8 cellular contexts compared by ENCODE assay signal in genomic region chr2:25557179-25558036, GRCh38.
DNase-seq lines count a peak whose midpoint lies in the region; ATAC-seq and TF ChIP-seq lines count a peak whose summit lies in the region.

No MANE protein-coding gene starts in this region.

- intact Hi-C loops in natural killer cell (cut with micrococcal nuclease), result loop anchor here (2.0 to 5.0 kb wide), 2 partner anchors 181 to 195 kb away; no protein-coding TSS in a partner anchor

- TF ChIP-seq CTCF in natural killer cell (IDR thresholded peaks at IDR 0.05), result no peak

- peaks cover 5% of the 10 kb centered on the region for H3K9me3 Mint-ChIP-seq in T-helper 2 cell treated with Interferon-gamma antibody and Interleukin-4, amounts not matched to agents 5 μg/mL and 100 μg/mL, for 36 hours
- H3K9me3 Mint-ChIP-seq in natural killer cell, result no peaks in the 10 kb centered on the region

- DNase-seq in T-helper 2 cell treated with Interferon-gamma antibody and Interleukin-4, amounts not matched to agents 5 μg/mL and 100 μg/mL, for 36 hours (ENCODE audit: low spot score), result no peak
- DNase-seq in T-helper 2 cell (no peak), NOMO-1 treated with DMSO at 0.1 percent for 48 hours (lab: John Stamatoyannopoulos, UW; ENCODE audit: unreplicated experiment) (peak; percentile 57), natural killer cell (no peak), kidney tubule cell (ENCODE audit: low spot score) (no peak)
- no peak for DNase-seq in stimulated activated CD4-positive, alpha-beta T cell treated with anti-CD3 and anti-CD28 coated beads, Interleukin-2, amount 100 ng/mL, for 24 hours

- peak overlapping the region; percentile 53 for H3K4me3 Mint-ChIP-seq in T-helper 2 cell treated with Interferon-gamma antibody and Interleukin-4, amounts not matched to agents 5 μg/mL and 100 μg/mL, for 36 hours
- peak overlapping the region; percentile 6 for H3K4me3 Mint-ChIP-seq in natural killer cell

- peaks cover 52% of the 10 kb centered on the region for H3K4me1 Mint-ChIP-seq in T-helper 2 cell treated with Interferon-gamma antibody and Interleukin-4, amounts not matched to agents 5 μg/mL and 100 μg/mL, for 36 hours (ENCODE audit: low read depth)
- H3K4me1 Mint-ChIP-seq in natural killer cell, result peaks cover 52 to 53% of the 10 kb centered on the region in 2 donors

- H3K27ac Mint-ChIP-seq in T-helper 2 cell treated with Interferon-gamma antibody and Interleukin-4, amounts not matched to agents 5 μg/mL and 100 μg/mL, for 36 hours, result peak overlapping the region; percentile 94
- peak overlapping the region; percentile 90 to 93 for H3K27ac Mint-ChIP-seq in natural killer cell

- ATAC-seq in HG02588 (IDR thresholded peaks at IDR 0.05; ENCODE audit: unreplicated experiment) (peak; percentile 29), natural killer cell (no peak), HG02623 (IDR thresholded peaks at IDR 0.05; ENCODE audit: unreplicated experiment) (no peak)

- H3K27me3 Mint-ChIP-seq in T-helper 2 cell treated with Interferon-gamma antibody and Interleukin-4, amounts not matched to agents 5 μg/mL and 100 μg/mL, for 36 hours (ENCODE audit: low read depth), result no peaks in the 10 kb centered on the region
- no peaks in the 10 kb centered on the region for H3K27me3 Mint-ChIP-seq in natural killer cell (ENCODE audit: low read depth in 2 of 2)

- peaks cover 23% of the 10 kb centered on the region for H3K36me3 Mint-ChIP-seq in T-helper 2 cell treated with Interferon-gamma antibody and Interleukin-4, amounts not matched to agents 5 μg/mL and 100 μg/mL, for 36 hours (ENCODE audit: low read depth)
- no peaks in the 10 kb centered on the region for H3K36me3 Mint-ChIP-seq in natural killer cell
